In the genomic region with DNA sequence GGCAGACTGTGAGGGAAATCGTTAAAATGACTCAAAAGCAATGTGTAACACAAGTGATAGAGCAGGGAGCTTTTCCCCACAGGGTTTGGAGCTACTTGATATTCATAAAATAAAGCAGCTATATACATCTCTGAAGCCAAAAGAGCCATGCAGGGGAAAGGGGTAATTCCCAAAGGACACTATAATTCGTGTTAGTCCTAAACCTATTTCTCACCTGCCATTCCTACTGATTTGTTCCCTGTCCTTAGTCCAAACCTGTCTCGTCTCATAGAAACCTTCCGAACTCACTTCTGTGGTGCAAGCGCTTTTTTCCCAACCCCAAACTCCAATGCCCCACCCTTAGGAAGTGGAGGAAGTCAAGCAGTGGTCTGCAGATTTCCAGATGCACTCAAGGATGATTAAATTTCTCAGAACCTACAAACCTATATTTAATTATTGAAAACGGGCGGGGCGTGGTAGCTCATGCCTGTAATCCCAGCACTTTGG, we compare ENCODE assay signal across 8 cellular contexts. TPM values are rescaled to one million over a fixed set of nuclear protein-coding genes. Genes with fewer than 3 reads are reported as not detected.
A peak's percentile ranks its signal among the peaks of the same experiment; 100 is the strongest.
DNase-seq lines count a peak whose midpoint lies in the region; ATAC-seq, FAIRE-seq and TF ChIP-seq lines count a peak whose summit lies in the region.

No MANE protein-coding gene starts in this region.

- FAIRE-seq in GM12892 (lab: Jason Lieb, UNC): no peak
- no peak for FAIRE-seq in H54 (lab: Jason Lieb, UNC)

- DNase-seq in Right ventricle myocardium superior: no peak
- DNase-seq in cardiac septum (ENCODE audit: low spot score): no peak
- peak; percentile 39 for DNase-seq in SW480 (ENCODE audit: low spot score)
- DNase-seq in fibroblast of villous mesenchyme (ENCODE audit: low read depth): peak; percentile 40
- no peak for DNase-seq in sciatic nerve (ENCODE audit: low spot score)
- no peak for DNase-seq in Ammon's horn (ENCODE audit: low spot score)
- no peak for DNase-seq in GM12892 (ENCODE audit: insufficient read length)
- no peak for DNase-seq in H54 (ENCODE audit: insufficient read length, low spot score)

- no peak for TF ChIP-seq CTCF in fibroblast of villous mesenchyme (IDR thresholded peaks at IDR 0.05; ENCODE audit: insufficient read depth, low read depth, low read length)

- H3K4me3 ChIP-seq in fibroblast of villous mesenchyme (ENCODE audit: low read depth, low read length): peak overlapping the region; percentile 76

- peak; percentile 0 for ATAC-seq in Right ventricle myocardium superior (ENCODE audit: poor library complexity)
- peak; percentile 0 for ATAC-seq in sciatic nerve

- TF ChIP-seq POLR2A in GM12892 (IDR thresholded peaks at IDR 0.05; ENCODE audit: low read depth, low read length): no peak
- TF ChIP-seq POLR2A in H54 (IDR thresholded peaks at IDR 0.05; ENCODE audit: low read depth, low read length): no peak

- intact Hi-C loops in Right ventricle myocardium superior (cut with DNase I): loop anchor here (2.0 kb wide), 1 partner anchor 24 kb away; the partner anchor contains the start of gene ZNF436
- intact Hi-C loops in cardiac septum (cut with DNase I): loop anchor here (1.0 to 5.0 kb wide), 3 partner anchors 23 to 137 kb away; partner anchors contain the start of gene ASAP3
- intact Hi-C loops in sciatic nerve (cut with DNase I): no loop called here

RNA-seq across cellular contexts. Expression of gene HNRNPR, which starts 0.9 kb away (rescaled TPM):
- total RNA-seq in Right ventricle myocardium superior (53.5 TPM), cardiac septum (67.3 TPM), fibroblast of villous mesenchyme (80.5 and 119 TPM in 2 replicates), sciatic nerve (133 TPM)
- 129 TPM for polyA plus RNA-seq in GM12892 (2012; ENCODE audit: missing spikeins)

RNA-seq across cellular contexts. Expression of gene ZNF436, which starts 24.6 kb away (rescaled TPM):
- 11.4 TPM for total RNA-seq in Right ventricle myocardium superior
- 19.8 TPM for total RNA-seq in cardiac septum
- 19.6 and 24.6 TPM in 2 replicates for total RNA-seq in fibroblast of villous mesenchyme
- total RNA-seq in sciatic nerve: 29.5 TPM
- polyA plus RNA-seq in GM12892 (2012; ENCODE audit: missing spikeins): 2.3 TPM

Comparison
In these comparisons a context has a peak if more than half of its experiments do, and no peak if none do; other contexts are left out.
1. DNase-seq: peak in SW480 (single experiment) and fibroblast of villous mesenchyme (single experiment); none in Right ventricle myocardium superior (single experiment), cardiac septum (single experiment), sciatic nerve (single experiment), Ammon's horn (single experiment), GM12892 (single experiment) and H54 (single experiment).